Comparison of ENCODE assay signal across 20 cellular contexts in genomic region chr14:34036319-34036761, GRCh38.
A peak's percentile ranks its signal among the peaks of the same experiment; 100 is the strongest.
DNase-seq lines count a peak whose midpoint lies in the region; ATAC-seq and TF ChIP-seq lines count a peak whose summit lies in the region.
"Had no signal": no experiment of that assay in that cellular context is flagged by ENCODE, and none has a peak within 500 bp of the region (broad histone marks: within the 10 kb centered on the region; RNA-seq: fewer than 3 reads in every experiment).

No MANE protein-coding gene starts in this region.

- H3K4me1 Mint-ChIP-seq in activated CD4-positive, alpha-beta T cell treated with anti-CD3 and anti-CD28 coated beads for 36 hours: peaks cover 5% of the 10 kb centered on the region
- H3K4me1 Mint-ChIP-seq: B cell, endodermal cell, naive B cell had no signal

- POLR2A ChIA-PET in activated CD4-positive, alpha-beta T cell treated with anti-CD3 and anti-CD28 coated beads for 36 hours (lab: Charles Lee): no interaction called here

- H3K9me3 Mint-ChIP-seq in activated CD4-positive, alpha-beta T cell treated with anti-CD3 and anti-CD28 coated beads for 36 hours (ENCODE audit: low read depth): no peaks in the 10 kb centered on the region
- H3K9me3 Mint-ChIP-seq: endodermal cell had no signal

- H3K36me3 Mint-ChIP-seq in activated CD4-positive, alpha-beta T cell treated with anti-CD3 and anti-CD28 coated beads for 36 hours (ENCODE audit: low read depth): no peaks in the 10 kb centered on the region
- H3K36me3 Mint-ChIP-seq: naive B cell had no signal

- no peak overlapping the region for H3K27ac Mint-ChIP-seq in activated CD4-positive, alpha-beta T cell treated with anti-CD3 and anti-CD28 coated beads for 36 hours
- H3K27ac Mint-ChIP-seq: B cell, endodermal cell, naive B cell had no signal

- DNase-seq in Peyer's patch (no peak), colonic mucosa (no peak), right atrium auricular region (ENCODE audit: low spot score) (no peak), HuH-7 (ENCODE audit: low spot score) (no peak)
- no peak for DNase-seq in activated CD4-positive, alpha-beta T cell treated with anti-CD3 and anti-CD28 coated beads for 4 hours
- DNase-seq in activated CD4-positive, alpha-beta T cell treated with anti-CD3 and anti-CD28 coated beads for 36 hours: no peak
- DNase-seq: activated CD4-positive, CD25-positive, alpha-beta regulatory T cell treated with anti-CD3 and anti-CD28 coated beads, Interleukin-2, amount 50 U/mL, for 72 hours; activated naive CD4-positive, alpha-beta T cell treated with anti-CD3 and anti-CD28 coated beads, Interleukin-2, amount 50 U/mL, for 16 hours; endodermal cell; naive B cell; NCI-H1092; NCI-H2171 treated with DMSO at 0.1 percent for 48 hours; posterior cingulate gyrus; RPMI8226; T-helper 2 cell had no signal

- ATAC-seq in activated CD4-positive, alpha-beta T cell treated with anti-CD3 and anti-CD28 coated beads for 36 hours: no peak
- ATAC-seq in HG03045 (IDR thresholded peaks at IDR 0.05; ENCODE audit: unreplicated experiment): no peak

- H3K27me3 ChIP-seq in Peyer's patch (no peaks in the 10 kb centered on the region), colonic mucosa (no peaks in the 10 kb centered on the region), right atrium auricular region (no peaks in the 10 kb centered on the region), skeletal muscle tissue (ENCODE audit: control insufficient read depth in 3 of 3, insufficient read depth in 3 of 3, low read length in 3 of 3) (no peaks in the 10 kb centered on the region)
- H3K27me3 ChIP-seq: cardiac muscle cell had no signal

- CTCF ChIA-PET in activated CD4-positive, alpha-beta T cell treated with anti-CD3 and anti-CD28 coated beads for 36 hours (lab: Charles Lee): interaction anchor here (0.8 kb wide), 1 partner anchor 8 kb away, joined by 3 read pairs; no protein-coding TSS in a partner anchor

- no peak overlapping the region for H3K4me3 ChIP-seq in Peyer's patch
- H3K4me3 ChIP-seq in colonic mucosa: no peak overlapping the region
- no peak overlapping the region for H3K4me3 ChIP-seq in right atrium auricular region
- H3K4me3 ChIP-seq in skeletal muscle tissue (ENCODE audit: low read length in 3 of 3): no peak overlapping the region
- H3K4me3 ChIP-seq: cardiac muscle cell, HAP-1 had no signal

- H3K36me3 ChIP-seq in Peyer's patch: no peaks in the 10 kb centered on the region
- H3K36me3 ChIP-seq in colonic mucosa: no peaks in the 10 kb centered on the region
- H3K36me3 ChIP-seq in right atrium auricular region: no peaks in the 10 kb centered on the region
- no peaks in the 10 kb centered on the region for H3K36me3 ChIP-seq in skeletal muscle tissue (ENCODE audit: control insufficient read depth in 3 of 3, insufficient read depth in 3 of 3, low read length in 3 of 3)
- H3K36me3 ChIP-seq: cardiac muscle cell, HAP-1 had no signal

- TF ChIP-seq CTCF in Peyer's patch (IDR thresholded peaks at IDR 0.05): no peak
- TF ChIP-seq CTCF in colonic mucosa (IDR thresholded peaks at IDR 0.05): no peak
- no peak for TF ChIP-seq CTCF in right atrium auricular region (IDR thresholded peaks at IDR 0.05)

- no peak for TF ChIP-seq POLR2A in Peyer's patch (IDR thresholded peaks at IDR 0.05)

- H3K9me3 ChIP-seq in Peyer's patch (no peaks in the 10 kb centered on the region), colonic mucosa (no peaks in the 10 kb centered on the region), right atrium auricular region (no peaks in the 10 kb centered on the region), skeletal muscle tissue (ENCODE audit: control insufficient read depth in 3 of 3, low read length in 3 of 3) (no peaks in the 10 kb centered on the region)
- H3K9me3 ChIP-seq: HAP-1 had no signal

- H3K4me3 Mint-ChIP-seq in activated CD4-positive, alpha-beta T cell treated with anti-CD3 and anti-CD28 coated beads for 36 hours: no peak overlapping the region
- H3K4me3 Mint-ChIP-seq: B cell, endodermal cell, naive B cell had no signal

- no peak overlapping the region for H3K9ac ChIP-seq in colonic mucosa (ENCODE audit: low read depth in 2 of 2, low read length in 2 of 2)
- no peak overlapping the region for H3K9ac ChIP-seq in skeletal muscle tissue (ENCODE audit: low read depth in 1 of 3, low read length in 3 of 3)

- intact Hi-C loops in colonic mucosa (cut with DNase I): no loop called here
- intact Hi-C loops in activated CD4-positive, alpha-beta T cell treated with anti-CD3 and anti-CD28 coated beads for 36 hours (cut with DNase I, micrococcal nuclease): no loop called here

- peaks cover 5% of the 10 kb centered on the region for H3K27me3 Mint-ChIP-seq in activated CD4-positive, alpha-beta T cell treated with anti-CD3 and anti-CD28 coated beads for 36 hours

- H3K27ac ChIP-seq in Peyer's patch (peak overlapping the region; percentile 38 to 84 (median 60)), colonic mucosa (peak overlapping the region; percentile 82), right atrium auricular region (peak overlapping the region; percentile 78 to 92), skeletal muscle tissue (ENCODE audit: low read depth, low read length) (peak overlapping the region; percentile 36)
- H3K27ac ChIP-seq: cardiac muscle cell had no signal

- H3K4me1 ChIP-seq in Peyer's patch (peaks cover 0 to 35% (median 0%) of the 10 kb centered on the region in 4 donors), colonic mucosa (peaks cover 13% of the 10 kb centered on the region), right atrium auricular region (peaks cover 0 to 25% of the 10 kb centered on the region in 2 donors), skeletal muscle tissue (ENCODE audit: control insufficient read depth in 3 of 3, insufficient read depth in 3 of 3, low read length in 3 of 3) (peaks cover 4 to 5% (median 5%) of the 10 kb centered on the region in 3 donors)
- H3K4me1 ChIP-seq: HAP-1 had no signal
